In the genomic region with DNA sequence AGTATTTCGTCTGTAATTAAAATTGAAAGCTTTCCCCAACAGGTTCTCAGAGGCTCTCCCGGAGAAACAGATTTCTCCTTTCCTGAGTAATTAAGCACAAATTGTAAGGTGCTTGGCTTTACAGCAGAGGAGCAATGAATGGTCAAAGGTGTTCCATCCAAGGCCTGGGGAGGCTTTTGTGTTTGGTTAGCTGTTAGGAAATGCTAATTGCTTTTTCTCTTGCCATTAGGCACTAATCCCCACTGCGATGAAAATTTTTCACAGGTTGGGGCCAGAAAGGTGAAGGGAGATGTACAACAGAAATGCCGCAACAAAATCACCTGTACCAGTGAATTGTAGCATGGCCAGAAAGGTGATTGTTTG, we compare ENCODE assay signal across 16 cellular contexts.
DNase-seq lines count a peak whose midpoint lies in the region; ATAC-seq and TF ChIP-seq lines count a peak whose summit lies in the region.
"Had no signal": no experiment of that assay in that cellular context is flagged by ENCODE, and none has a peak within 500 bp of the region (broad histone marks: within the 10 kb centered on the region; RNA-seq: fewer than 3 reads in every experiment).

No MANE protein-coding gene starts in this region.

- ATAC-seq in HG02642 (IDR thresholded peaks at IDR 0.05; ENCODE audit: poor library complexity, unreplicated experiment): no peak
- ATAC-seq in GM21528 (IDR thresholded peaks at IDR 0.05; ENCODE audit: low FRiP score, unreplicated experiment): no peak
- ATAC-seq: CD8-positive, alpha-beta T cell; PC-3 had no signal

- H3K9me3 ChIP-seq in WERI-Rb-1 (ENCODE audit: severe bottlenecking): no peaks in the 10 kb centered on the region
- peaks cover 0 to 2% of the 10 kb centered on the region in 2 donors for H3K9me3 ChIP-seq in neuronal stem cell (replicated peaks in 1 of 2; ENCODE audit: control insufficient read depth in 2 of 2, insufficient read depth in 1 of 2, low read depth in 1 of 2, low read length in 2 of 2)

- H3K14ac ChIP-seq in neuronal stem cell (ENCODE audit: low read length): no peak overlapping the region

- H2BK120ac ChIP-seq in neuronal stem cell (ENCODE audit: low read depth, low read length): no peak overlapping the region

- H2BK12ac ChIP-seq in neuronal stem cell (ENCODE audit: low read length): no peak overlapping the region

- H3K4ac ChIP-seq in neuronal stem cell (ENCODE audit: low read length): no peak overlapping the region

- WGBS in neuronal stem cell (ENCODE audit: extremely low coverage in 2 of 2, insufficient read length in 2 of 2, insufficient replicate concordance in 1 of 2), 2 donors: no CpG with 5 or more reads among the region's 4 CpGs

- DNase-seq in DMS53 (lab: John Stamatoyannopoulos, UW) (peak; percentile 26), DMS53 treated with DMSO at 0.1 percent for 48 hours (lab: John Stamatoyannopoulos, UW; ENCODE audit: unreplicated experiment) (no peak), NCI-H2081 (lab: John Stamatoyannopoulos, UW) (peak; percentile 69 to 89), WERI-Rb-1 (no peak), neuronal stem cell (ENCODE audit: low spot score) (peak; percentile 24), LoVo (ENCODE audit: low spot score) (no peak)
- DNase-seq: CD8-positive, alpha-beta T cell; H7; MM.1S; NCI-H1436; PC-3; SW 1271 had no signal

- H3K9ac ChIP-seq in neuronal stem cell (ENCODE audit: low read depth, low read length, poor library complexity): no peak overlapping the region
- H3K9ac ChIP-seq: KMS-11 had no signal

- H2BK15ac ChIP-seq in neuronal stem cell (ENCODE audit: low read length): no peak overlapping the region

- H4K8ac ChIP-seq in neuronal stem cell (ENCODE audit: low read depth, low read length): no peak overlapping the region

- no peak overlapping the region for H4K91ac ChIP-seq in neuronal stem cell (ENCODE audit: low read depth, low read length, poor library complexity)

- no peaks in the 10 kb centered on the region for H3K79me1 ChIP-seq in neuronal stem cell (ENCODE audit: low read depth, low read length)

- H2BK5ac ChIP-seq in neuronal stem cell (ENCODE audit: low read length): no peak overlapping the region

- peaks cover 11 to 27% of the 10 kb centered on the region in 2 donors for H3K4me1 ChIP-seq in neuronal stem cell (ENCODE audit: control insufficient read depth in 2 of 2, insufficient read depth in 1 of 2, low read depth in 1 of 2, low read length in 2 of 2)

- peak overlapping the region; percentile 33 for H3K4me3 ChIP-seq in WERI-Rb-1 (ENCODE audit: low read depth, low read length)
- no peak overlapping the region for H3K4me3 ChIP-seq in neuronal stem cell (ENCODE audit: low read length in 2 of 2)

- H3K36me3 ChIP-seq in WERI-Rb-1 (no peaks in the 10 kb centered on the region), neuronal stem cell (replicated peaks in 1 of 2; ENCODE audit: control insufficient read depth in 2 of 2, insufficient read depth in 2 of 2, low read length in 2 of 2) (no peaks in the 10 kb centered on the region)

- H2AK5ac ChIP-seq in neuronal stem cell (ENCODE audit: low read depth, low read length): no peak overlapping the region

- no peaks in the 10 kb centered on the region for H3K27me3 ChIP-seq in WERI-Rb-1 (ENCODE audit: insufficient read depth, low read depth, severe bottlenecking)
- peaks cover 0 to 12% (median 0%) of the 10 kb centered on the region in 3 experiments for H3K27me3 ChIP-seq in neuronal stem cell (ENCODE audit: control insufficient read depth in 3 of 3, insufficient read depth in 3 of 3, low read depth in 1 of 3, low read length in 3 of 3)

- no peak overlapping the region for H2AFZ ChIP-seq in neuronal stem cell (ENCODE audit: low read length)

- no peak overlapping the region for H3K4me2 ChIP-seq in neuronal stem cell (ENCODE audit: insufficient read depth, low read length, poor library complexity, severe bottlenecking)
- H3K4me2 ChIP-seq: KMS-11 had no signal

- H3K23ac ChIP-seq in neuronal stem cell (ENCODE audit: low read depth, low read length, poor library complexity): no peak overlapping the region

- H3K18ac ChIP-seq in neuronal stem cell (ENCODE audit: low read length): no peak overlapping the region

- peak overlapping the region; percentile 44 for H3K27ac ChIP-seq in WERI-Rb-1
- H3K27ac ChIP-seq in neuronal stem cell (replicated peaks; ENCODE audit: low read length): peak overlapping the region; percentile 69
- H3K27ac ChIP-seq: 22Rv1, KMS-11 had no signal

- TF ChIP-seq CTCF in WERI-Rb-1 (IDR thresholded peaks at IDR 0.05; ENCODE audit: low read depth, low read length): no peak

Comparison
In these comparisons a context has a peak if more than half of its experiments do, and no peak if none do; other contexts are left out.
1. DNase-seq: peak in DMS53 (single experiment), NCI-H2081 (2 of 2) and neuronal stem cell (single experiment); none in DMS53 treated with DMSO at 0.1 percent for 48 hours (single experiment), WERI-Rb-1 (single experiment) and LoVo (single experiment).